9 cellular contexts compared by ENCODE assay signal in the genomic region with DNA sequence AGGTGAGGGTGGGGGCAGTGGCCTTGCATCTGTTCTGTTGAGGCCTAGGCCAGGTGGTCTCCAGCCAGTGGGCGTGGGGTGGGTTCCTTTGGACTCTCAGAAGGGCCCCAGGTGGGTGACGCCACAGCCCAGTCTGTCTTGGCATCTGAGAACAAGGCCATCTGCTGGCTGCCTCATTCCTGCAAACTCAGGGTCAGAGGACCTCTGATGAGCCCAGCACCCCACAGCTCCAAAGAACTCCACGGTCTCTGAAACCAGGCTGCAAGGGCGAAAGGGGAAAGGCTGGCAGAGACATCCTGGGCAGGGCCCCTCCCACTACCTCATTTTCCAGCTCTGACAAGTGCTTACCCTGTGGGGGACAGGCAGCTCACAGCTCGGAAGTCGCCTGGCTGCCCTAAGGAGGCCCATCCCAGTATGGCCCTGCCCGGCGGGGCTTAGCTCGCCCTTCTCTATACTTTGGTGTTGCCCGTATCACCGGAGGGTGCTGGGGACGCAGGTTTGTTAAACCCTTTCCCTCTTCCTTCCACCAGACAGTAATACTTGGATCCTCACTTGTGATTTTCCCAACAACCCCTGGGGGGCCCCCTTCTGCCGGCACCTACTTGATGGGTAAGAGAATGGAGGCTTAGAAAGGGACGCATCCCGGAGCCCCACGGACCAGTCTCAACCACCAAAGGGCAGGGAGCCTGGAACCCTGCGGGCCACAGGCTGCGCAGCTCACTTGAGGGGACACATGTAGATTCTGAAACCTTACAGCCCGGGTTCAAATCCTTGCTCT. TPM values are rescaled to one million over a fixed set of nuclear protein-coding genes. Genes with fewer than 3 reads are reported as not detected.
DNase-seq lines count a peak whose midpoint lies in the region; ATAC-seq and TF ChIP-seq lines count a peak whose summit lies in the region.
"Had no signal": no experiment of that assay in that cellular context is flagged by ENCODE, and none has a peak within 500 bp of the region (broad histone marks: within the 10 kb centered on the region; RNA-seq: fewer than 3 reads in every experiment).

No MANE protein-coding gene starts in this region.

- TSS peak; percentile 95 for BruUV-seq in Caco-2 (replicated peaks; lab: Mats Ljungman, UMichigan)

- peak overlapping the region; percentile 86; the same call in 1 of the 2 replicates for H3K9ac ChIP-seq in HUES64 (ENCODE audit: low read depth, low read length)
- no peak overlapping the region for H3K9ac ChIP-seq in iPS-15b (ENCODE audit: low read depth, low read length)

- H3K4me1 ChIP-seq in Caco-2, result peaks cover 37% of the 10 kb centered on the region
- H3K4me1 ChIP-seq in HUES64 (ENCODE audit: insufficient read depth, low read length), result peaks cover 23% of the 10 kb centered on the region
- peaks cover 6% of the 10 kb centered on the region for H3K4me1 ChIP-seq in iPS-15b (ENCODE audit: control insufficient read depth, insufficient read depth, low read length)
- peaks cover 38 to 53% (median 44%) of the 10 kb centered on the region in 4 donors for H3K4me1 ChIP-seq in stomach
- H3K4me1 ChIP-seq in Peyer's patch, result peaks cover 3 to 44% (median 13%) of the 10 kb centered on the region in 4 donors

- H3K36me3 Mint-ChIP-seq in Caco-2 (ENCODE audit: insufficient read depth, unreplicated experiment), result no peaks in the 10 kb centered on the region
- H3K36me3 Mint-ChIP-seq in activated T-helper 1 cell treated with anti-CD3 and anti-CD28 coated beads, Interleukin-12 subunit alpha, Interleukin-12 subunit beta, Interleukin-2, Interleukin-4 antibody, amounts not matched to agents 30 ng/mL and 10 ng/mL and 1 ng/mL, durations not matched to agents 14 hours and 24 hours and 36 hours (ENCODE audit: low read depth), result no peaks in the 10 kb centered on the region

- H3K9me3 ChIP-seq in Caco-2, result no peaks in the 10 kb centered on the region
- H3K9me3 ChIP-seq in HUES64 (ENCODE audit: insufficient read depth, low read depth, low read length), result no peaks in the 10 kb centered on the region
- no peaks in the 10 kb centered on the region for H3K9me3 ChIP-seq in iPS-15b (ENCODE audit: control insufficient read depth, insufficient read depth, low read length)
- H3K9me3 ChIP-seq in stomach, result no peaks in the 10 kb centered on the region
- no peaks in the 10 kb centered on the region for H3K9me3 ChIP-seq in Peyer's patch
- H3K9me3 ChIP-seq: right lobe of liver had no signal

- CTCF ChIA-PET in Caco-2 (lab: Charles Lee), result interaction anchor here (1.3 kb wide), 1 partner anchor 20 kb away, joined by 3 read pairs; no protein-coding TSS in a partner anchor

- H3K27ac Mint-ChIP-seq in Caco-2 (ENCODE audit: unreplicated experiment), result no peak overlapping the region
- no peak overlapping the region for H3K27ac Mint-ChIP-seq in activated T-helper 1 cell treated with anti-CD3 and anti-CD28 coated beads, Interleukin-12 subunit alpha, Interleukin-12 subunit beta, Interleukin-2, Interleukin-4 antibody, amounts not matched to agents 30 ng/mL and 10 ng/mL and 1 ng/mL, durations not matched to agents 14 hours and 24 hours and 36 hours

- H3K4me3 Mint-ChIP-seq in Caco-2 (ENCODE audit: unreplicated experiment), result peak overlapping the region; percentile 58
- H3K4me3 Mint-ChIP-seq in activated T-helper 1 cell treated with anti-CD3 and anti-CD28 coated beads, Interleukin-12 subunit alpha, Interleukin-12 subunit beta, Interleukin-2, Interleukin-4 antibody, amounts not matched to agents 30 ng/mL and 10 ng/mL and 1 ng/mL, durations not matched to agents 14 hours and 24 hours and 36 hours, result peak overlapping the region; percentile 57

- TF ChIP-seq EP300 in stomach (IDR thresholded peaks at IDR 0.05), result no peak

- no peaks in the 10 kb centered on the region for H3K9me3 Mint-ChIP-seq in Caco-2 (ENCODE audit: unreplicated experiment)
- H3K9me3 Mint-ChIP-seq in activated T-helper 1 cell treated with anti-CD3 and anti-CD28 coated beads, Interleukin-12 subunit alpha, Interleukin-12 subunit beta, Interleukin-2, Interleukin-4 antibody, amounts not matched to agents 30 ng/mL and 10 ng/mL and 1 ng/mL, durations not matched to agents 14 hours and 24 hours and 36 hours, result no peaks in the 10 kb centered on the region

- ATAC-seq in GM18870 (IDR thresholded peaks at IDR 0.05; ENCODE audit: unreplicated experiment), result no peak

- peak overlapping the region; percentile 75 for H3K27ac ChIP-seq in HUES64 (ENCODE audit: low read depth, low read length)
- H3K27ac ChIP-seq in stomach, result peak overlapping the region; percentile 21 to 92 (median 86)
- peak overlapping the region in 2 of 4 donors; percentile 59 to 79 for H3K27ac ChIP-seq in Peyer's patch
- H3K27ac ChIP-seq: right lobe of liver had no signal

- H3K4me3 ChIP-seq in Caco-2 (ENCODE audit: low read depth, low read length), result peak overlapping the region; percentile 27
- H3K4me3 ChIP-seq in HUES64 (ENCODE audit: low read length), result peak overlapping the region; percentile 40
- H3K4me3 ChIP-seq in iPS-15b (ENCODE audit: low read depth, low read length), result peak overlapping the region; percentile 46
- H3K4me3 ChIP-seq in stomach, result peak overlapping the region in 1 of 4 donors; percentile 44
- peak overlapping the region in 1 of 4 donors; percentile 37 for H3K4me3 ChIP-seq in Peyer's patch

- H3K4me1 Mint-ChIP-seq in Caco-2 (ENCODE audit: low read depth, unreplicated experiment), result no peaks in the 10 kb centered on the region
- H3K4me1 Mint-ChIP-seq in activated T-helper 1 cell treated with anti-CD3 and anti-CD28 coated beads, Interleukin-12 subunit alpha, Interleukin-12 subunit beta, Interleukin-2, Interleukin-4 antibody, amounts not matched to agents 30 ng/mL and 10 ng/mL and 1 ng/mL, durations not matched to agents 14 hours and 24 hours and 36 hours (ENCODE audit: low read depth), result peaks cover 12% of the 10 kb centered on the region

- intact Hi-C loops in Caco-2 (cut with micrococcal nuclease; ENCODE audit: unreplicated experiment) (no loop called here), stomach (cut with DNase I; ENCODE audit: low total_unique reads) (no loop called here)
- intact Hi-C loops in activated T-helper 1 cell treated with anti-CD3 and anti-CD28 coated beads, Interleukin-12 subunit alpha, Interleukin-12 subunit beta, Interleukin-2, Interleukin-4 antibody, amounts not matched to agents 30 ng/mL and 10 ng/mL and 1 ng/mL, durations not matched to agents 14 hours and 24 hours and 36 hours (cut with micrococcal nuclease), result loop anchor here (10.0 kb wide), 1 partner anchor 539 kb away; no protein-coding TSS in a partner anchor

- POLR2A ChIA-PET in Caco-2 (lab: Charles Lee), result no interaction called here

- H3K27me3 Mint-ChIP-seq in Caco-2 (ENCODE audit: insufficient read depth, unreplicated experiment), result no peaks in the 10 kb centered on the region
- peaks cover 7% of the 10 kb centered on the region for H3K27me3 Mint-ChIP-seq in activated T-helper 1 cell treated with anti-CD3 and anti-CD28 coated beads, Interleukin-12 subunit alpha, Interleukin-12 subunit beta, Interleukin-2, Interleukin-4 antibody, amounts not matched to agents 30 ng/mL and 10 ng/mL and 1 ng/mL, durations not matched to agents 14 hours and 24 hours and 36 hours (ENCODE audit: insufficient read depth)

- TF ChIP-seq CTCF in Caco-2 (IDR thresholded peaks at IDR 0.05; ENCODE audit: insufficient read depth in 1 of 2, low read depth in 1 of 2, low read length in 1 of 2, severe bottlenecking in 1 of 2, unreplicated experiment in 1 of 2) (no peak), stomach (IDR thresholded peaks at IDR 0.05) (peak in 1 of 7 experiments; percentile 2), Peyer's patch (IDR thresholded peaks at IDR 0.05) (peak in 3 of 6 experiments; percentile 20 to 25 (median 24))

- WGBS in HUES64, result 54% methylated on average over 19 of the region's 19 CpGs
- WGBS in stomach, 5 donors, result 69 to 86% (median 74%) methylated on average over 14 to 19 of the region's 19 CpGs

- H3K27me3 ChIP-seq in Caco-2 (replicated peaks; ENCODE audit: control insufficient read depth, insufficient read depth, low read length), result no peaks in the 10 kb centered on the region
- peaks cover 13% of the 10 kb centered on the region; the same call in 1 of the 2 replicates for H3K27me3 ChIP-seq in HUES64 (ENCODE audit: insufficient read depth, low read length)
- peaks cover 9% of the 10 kb centered on the region for H3K27me3 ChIP-seq in iPS-15b (ENCODE audit: control insufficient read depth, insufficient read depth, low read length)
- peaks cover 0 to 10% (median 0%) of the 10 kb centered on the region in 3 donors for H3K27me3 ChIP-seq in stomach
- H3K27me3 ChIP-seq in Peyer's patch, result no peaks in the 10 kb centered on the region
- H3K27me3 ChIP-seq: right lobe of liver had no signal

- H3K36me3 ChIP-seq in Caco-2 (ENCODE audit: control insufficient read depth, insufficient read depth, low read length) (no peaks in the 10 kb centered on the region), HUES64 (ENCODE audit: insufficient read depth, low read length) (no peaks in the 10 kb centered on the region), iPS-15b (ENCODE audit: control insufficient read depth, insufficient read depth, low read length) (no peaks in the 10 kb centered on the region), stomach (no peaks in the 10 kb centered on the region), Peyer's patch (no peaks in the 10 kb centered on the region)
- H3K36me3 ChIP-seq: right lobe of liver had no signal

- peak in 1 of 2 experiments; percentile 46 for DNase-seq in Caco-2
- DNase-seq in activated T-helper 1 cell treated with anti-CD3 and anti-CD28 coated beads, Interleukin-12 subunit alpha, Interleukin-12 subunit beta, Interleukin-2, Interleukin-4 antibody, amounts not matched to agents 30 ng/mL and 10 ng/mL and 1 ng/mL, durations not matched to agents 14 hours and 24 hours and 36 hours (ENCODE audit: low spot score), result no peak
- DNase-seq in stomach, result no peak
- DNase-seq in Peyer's patch, result no peak
- DNase-seq in inferior parietal cortex (ENCODE audit: extremely low spot score), result no peak

- TF ChIP-seq POLR2A in stomach (IDR thresholded peaks at IDR 0.05) (no peak), Peyer's patch (IDR thresholded peaks at IDR 0.05) (no peak)

RNA-seq across cellular contexts. Expression of gene EDN2, which starts 10.9 kb away (rescaled TPM):
- total RNA-seq in Caco-2 (2022), result not detected in 2 replicates
- not detected for polyA plus RNA-seq in HUES64 (2013, experiment 1 of 2)
- not detected for polyA plus RNA-seq in HUES64 (2013, experiment 2 of 2)
- not detected in 2 replicates for total RNA-seq in activated T-helper 1 cell treated with anti-CD3 and anti-CD28 coated beads, Interleukin-12 subunit alpha, Interleukin-12 subunit beta, Interleukin-2, Interleukin-4 antibody, amounts not matched to agents 30 ng/mL and 10 ng/mL and 1 ng/mL, durations not matched to agents 14 hours and 24 hours and 36 hours
- total RNA-seq in stomach, result 10 to 100 TPM in 2 of 5 donors, not detected in 3; 16.5 to 71.8 TPM
- polyA plus RNA-seq in stomach, result 1 to 10 TPM; 1.5 to 2.5 (median 2.1) TPM
- total RNA-seq in Peyer's patch, result 10 to 100 TPM in 3 of 4 donors, not detected in 1; 43.2 to 75.0 (median 49.1) TPM
